Comparison of ENCODE assay signal across 8 cellular contexts in the genomic region with DNA sequence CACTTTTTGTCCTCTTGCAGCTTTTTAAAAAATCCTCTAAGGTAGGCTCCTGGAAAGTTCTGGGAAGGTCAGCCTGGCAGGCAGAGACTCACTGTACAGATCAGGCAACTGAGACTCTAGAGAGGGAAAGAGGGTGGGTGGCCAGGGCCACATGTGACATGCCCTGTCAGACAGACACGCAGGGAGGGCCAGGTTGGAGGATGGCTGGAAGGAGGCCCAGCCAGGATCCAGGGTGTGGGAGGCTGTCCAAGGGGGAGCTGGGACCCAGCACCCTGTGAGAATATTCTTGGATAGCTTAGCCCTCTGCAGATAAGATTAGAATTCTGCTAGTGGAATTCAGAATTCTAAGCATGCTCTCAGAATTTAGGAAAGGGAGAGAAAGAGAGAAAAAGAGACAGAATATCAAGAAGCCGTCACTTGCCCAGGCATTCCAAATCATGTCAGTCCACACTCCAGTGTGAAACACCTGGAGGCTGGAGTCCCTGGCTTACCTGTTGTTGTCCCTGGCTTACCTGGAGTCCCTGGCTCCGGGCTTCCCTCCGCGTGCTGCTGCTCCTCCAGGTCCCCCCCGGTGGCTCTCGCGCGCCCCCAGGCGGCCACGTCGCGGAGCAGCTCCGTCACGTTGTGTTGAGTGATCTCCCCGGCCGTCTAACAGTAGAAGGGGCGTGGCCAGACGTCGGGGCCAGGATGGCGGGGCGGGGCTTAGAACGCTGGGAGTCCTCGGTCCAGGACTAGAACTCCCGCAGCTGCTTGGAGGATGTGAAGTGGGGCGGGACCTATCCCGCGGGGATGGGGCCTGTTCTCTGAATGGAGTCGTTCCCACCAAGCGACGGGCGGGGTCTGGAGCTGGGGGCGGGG. TPM values are rescaled to one million over a fixed set of nuclear protein-coding genes. Genes with fewer than 3 reads are reported as not detected.
A peak's percentile ranks its signal among the peaks of the same experiment; 100 is the strongest.
DNase-seq lines count a peak whose midpoint lies in the region; FAIRE-seq and TF ChIP-seq lines count a peak whose summit lies in the region.

No MANE protein-coding gene starts in this region.

- intact Hi-C loops in endothelial cell of umbilical vein (cut with micrococcal nuclease): loop anchor here (1.0 kb wide), 3 partner anchors 19 to 99 kb away; partner anchors contain the start of gene PPP6R1

- H4K20me1 ChIP-seq in KMS-11 (ENCODE audit: insufficient read depth): no peaks in the 10 kb centered on the region
- H4K20me1 ChIP-seq in endothelial cell of umbilical vein (replicated peaks; ENCODE audit: control insufficient read depth, extremely low read depth, insufficient read depth, low read length): no peaks in the 10 kb centered on the region

- no TSS peak for BruUV-seq in endothelial cell of umbilical vein (replicated peaks; lab: Mats Ljungman, UMichigan)

- peak; percentile 90 for FAIRE-seq in endothelial cell of umbilical vein (lab: Jason Lieb, UNC)

- POLR2A ChIA-PET in endothelial cell of umbilical vein (lab: Charles Lee): no interaction called here

- H3K4me1 ChIP-seq in KMS-11 (ENCODE audit: low read depth, poor library complexity, severe bottlenecking): no peaks in the 10 kb centered on the region
- H3K4me1 ChIP-seq in endothelial cell of umbilical vein (ENCODE audit: control insufficient read depth, extremely low read depth, insufficient read depth, low read length): no peaks in the 10 kb centered on the region

- H2AFZ ChIP-seq in KMS-11 (ENCODE audit: low read depth): no peak overlapping the region
- no peak overlapping the region for H2AFZ ChIP-seq in endothelial cell of umbilical vein (ENCODE audit: low read depth, low read length)

- TF ChIP-seq POLR2A in endothelial cell of umbilical vein (IDR thresholded peaks at IDR 0.05; ENCODE audit: low read depth, low read length): no peak

- no peak overlapping the region for H3K9ac ChIP-seq in KMS-11
- H3K9ac ChIP-seq in endothelial cell of umbilical vein (replicated peaks; ENCODE audit: extremely low read depth, insufficient read depth, low read length): no peak overlapping the region

- no peaks in the 10 kb centered on the region for H3K36me3 ChIP-seq in KMS-11 (ENCODE audit: insufficient read depth)
- no peaks in the 10 kb centered on the region for H3K36me3 ChIP-seq in endothelial cell of umbilical vein (ENCODE audit: control insufficient read depth in 2 of 2, extremely low read depth in 1 of 2, insufficient read depth in 2 of 2, low read length in 2 of 2)

- H3K27me3 ChIP-seq in KMS-11 (ENCODE audit: insufficient read depth, low read depth): peaks cover 48% of the 10 kb centered on the region
- peaks cover 14 to 16% of the 10 kb centered on the region in 2 experiments for H3K27me3 ChIP-seq in endothelial cell of umbilical vein (ENCODE audit: control insufficient read depth in 2 of 2, insufficient read depth in 2 of 2, low read length in 2 of 2)

- in situ Hi-C loops in GM13977 (cut with MboI; ENCODE audit: low pct_unique_long_range_greater_than_20kb, low sequenced_read_pairs, unreplicated experiment): no loop called here

- DNase-seq in GM13977 (ENCODE audit: low spot score): peak; percentile 99
- DNase-seq in OCI-M2 (lab: John Stamatoyannopoulos, UW; ENCODE audit: unreplicated experiment): peak; percentile 64
- DNase-seq in activated CD8-positive, alpha-beta memory T cell treated with anti-CD3 and anti-CD28 coated beads, Interleukin-2, amount 50 U/mL, for 4 hours: peak; percentile 81
- peak; percentile 85 for DNase-seq in endothelial cell of umbilical vein (ENCODE audit: low read depth, low spot score)
- DNase-seq in myocyte (ENCODE audit: low read depth): peak; percentile 89
- DNase-seq in stimulated activated CD8-positive, alpha-beta memory T cell treated with anti-CD3 and anti-CD28 coated beads, Interleukin-7, amount 100 ng/mL, for 4 hours (ENCODE audit: low read depth in 2 of 2): peak; percentile 73
- DNase-seq in cerebellar nuclear complex (lab: John Stamatoyannopoulos, UW): no peak

- no peaks in the 10 kb centered on the region for H3K9me3 ChIP-seq in endothelial cell of umbilical vein (replicated peaks; ENCODE audit: control insufficient read depth, insufficient read depth, low read length)

- dilution Hi-C loops in endothelial cell of umbilical vein (cut with MboI; ENCODE audit: extremely low pct_ligation_motif_present, low sequenced_read_pairs): no loop called here

- no peaks in the 10 kb centered on the region for H3K79me2 ChIP-seq in KMS-11 (ENCODE audit: insufficient read depth, low read depth)
- no peaks in the 10 kb centered on the region for H3K79me2 ChIP-seq in endothelial cell of umbilical vein (ENCODE audit: control insufficient read depth, insufficient read depth, low read length)

- no peaks in the 10 kb centered on the region for H3K9me1 ChIP-seq in endothelial cell of umbilical vein (replicated peaks; ENCODE audit: control insufficient read depth, extremely low read depth, insufficient read depth, low read length)

- TF ChIP-seq CTCF in GM13977 (IDR thresholded peaks at IDR 0.05; ENCODE audit: extremely low read depth, insufficient read depth, missing control alignments) (peak; percentile 97), KMS-11 (conservative IDR thresholded peaks at IDR 0.05; ENCODE audit: low read depth, low read length) (peak; percentile 87), endothelial cell of umbilical vein (IDR thresholded peaks at IDR 0.05; ENCODE audit: extremely low read depth in 1 of 2, insufficient read depth in 1 of 2, low read depth in 1 of 2, low read length in 2 of 2) (peak; percentile 97 to 98)

- no peak overlapping the region for H3K27ac ChIP-seq in KMS-11
- H3K27ac ChIP-seq in endothelial cell of umbilical vein (ENCODE audit: insufficient read depth, low read depth, low read length): no peak overlapping the region

- H3K4me3 ChIP-seq in KMS-11 (IDR thresholded peaks at IDR 0.05; ENCODE audit: insufficient read depth, low read depth, low read length) (no peak overlapping the region), endothelial cell of umbilical vein (replicated peaks in 1 of 3; ENCODE audit: insufficient read depth in 1 of 3, low read depth in 1 of 3, low read length in 3 of 3) (no peak overlapping the region)

- CTCF ChIA-PET in endothelial cell of umbilical vein (lab: Charles Lee): interaction anchor here (0.6 to 4.6 kb wide), 27 partner anchors 9 to 486 kb away, joined by 3 to 64 read pairs (median 4); partner anchors contain the start of genes KMT5C, TMEM238 and UBE2S

- H3K4me2 ChIP-seq in KMS-11: no peak overlapping the region
- H3K4me2 ChIP-seq in endothelial cell of umbilical vein (ENCODE audit: insufficient read depth, low read length): no peak overlapping the region

RNA-seq across cellular contexts. Expression of gene TNNI3, which starts 2.8 kb away (rescaled TPM):
- total RNA-seq in endothelial cell of umbilical vein (not detected in 2 replicates), myocyte (1.5 and 1.7 TPM in 2 replicates)
- not detected in 2 replicates for polyA plus RNA-seq in endothelial cell of umbilical vein
- polyA plus RNA-seq in endothelial cell of umbilical vein (2011; cell fraction: cytosol; rRNA removed): not detected in 2 replicates
- not detected in 2 replicates for polyA plus RNA-seq in endothelial cell of umbilical vein (2011; cell fraction: nucleus; rRNA removed)
- polyA plus RNA-seq in endothelial cell of umbilical vein (2012): not detected in 2 replicates
- polyA minus RNA-seq in endothelial cell of umbilical vein: 0.57 TPM in 1 of 2 replicates, not detected in the other
- polyA minus RNA-seq in endothelial cell of umbilical vein (2011; cell fraction: cytosol; rRNA and poly(A)+ RNA removed): 1.6 TPM
- not detected in 2 replicates for polyA minus RNA-seq in endothelial cell of umbilical vein (2011; cell fraction: nucleus; rRNA and poly(A)+ RNA removed)
- 0.88 TPM for polyA plus RNA-seq in myocyte (2012)

RNA-seq across cellular contexts. Expression of gene DNAAF3, which starts 6.1 kb away (rescaled TPM):
- 0.62 TPM in 1 of 2 replicates, not detected in the other for total RNA-seq in endothelial cell of umbilical vein
- 0.56 and 0.75 TPM in 2 replicates for polyA plus RNA-seq in endothelial cell of umbilical vein
- 0.14 and 0.23 TPM in 2 replicates for polyA plus RNA-seq in endothelial cell of umbilical vein (2011; cell fraction: cytosol; rRNA removed)
- 1.4 and 1.7 TPM in 2 replicates for polyA plus RNA-seq in endothelial cell of umbilical vein (2011; cell fraction: nucleus; rRNA removed)
- 0.78 and 0.91 TPM in 2 replicates for polyA plus RNA-seq in endothelial cell of umbilical vein (2012)
- polyA minus RNA-seq in endothelial cell of umbilical vein: 0.49 and 0.66 TPM in 2 replicates
- 9.1 TPM for polyA minus RNA-seq in endothelial cell of umbilical vein (2011; cell fraction: cytosol; rRNA and poly(A)+ RNA removed)
- 0.34 TPM in 1 of 2 replicates, not detected in the other for polyA minus RNA-seq in endothelial cell of umbilical vein (2011; cell fraction: nucleus; rRNA and poly(A)+ RNA removed)
- total RNA-seq in myocyte: 0.94 and 1.4 TPM in 2 replicates
- polyA plus RNA-seq in myocyte (2012): 2.0 TPM

RNA-seq across cellular contexts. Expression of gene TNNT1, which starts 11.4 kb away (rescaled TPM):
- total RNA-seq in endothelial cell of umbilical vein: 0.51 and 0.92 TPM in 2 replicates
- 0.18 and 0.22 TPM in 2 replicates for polyA plus RNA-seq in endothelial cell of umbilical vein
- polyA plus RNA-seq in endothelial cell of umbilical vein (2011; cell fraction: cytosol; rRNA removed): 0.35 and 0.39 TPM in 2 replicates
- 0.18 TPM in 1 of 2 replicates, not detected in the other for polyA plus RNA-seq in endothelial cell of umbilical vein (2011; cell fraction: nucleus; rRNA removed)
- 0.82 and 0.91 TPM in 2 replicates for polyA plus RNA-seq in endothelial cell of umbilical vein (2012)
- 5.8 and 5.9 TPM in 2 replicates for polyA minus RNA-seq in endothelial cell of umbilical vein
- polyA minus RNA-seq in endothelial cell of umbilical vein (2011; cell fraction: cytosol; rRNA and poly(A)+ RNA removed): 8.9 TPM
- not detected in 2 replicates for polyA minus RNA-seq in endothelial cell of umbilical vein (2011; cell fraction: nucleus; rRNA and poly(A)+ RNA removed)
- 4,534 and 4,610 TPM in 2 replicates for total RNA-seq in myocyte
- 2,366 TPM for polyA plus RNA-seq in myocyte (2012)

RNA-seq across cellular contexts. Expression of gene SYT5, which starts 19.7 kb away (rescaled TPM):
- total RNA-seq in endothelial cell of umbilical vein (0.42 TPM in 1 of 2 replicates, not detected in the other), myocyte (1.4 TPM in 1 of 2 replicates, not detected in the other)
- polyA plus RNA-seq in endothelial cell of umbilical vein: not detected in 2 replicates
- not detected in 2 replicates for polyA plus RNA-seq in endothelial cell of umbilical vein (2011; cell fraction: cytosol; rRNA removed)
- polyA plus RNA-seq in endothelial cell of umbilical vein (2011; cell fraction: nucleus; rRNA removed): not detected in 2 replicates
- not detected in 2 replicates for polyA plus RNA-seq in endothelial cell of umbilical vein (2012)
- 0.10 TPM in 1 of 2 replicates, not detected in the other for polyA minus RNA-seq in endothelial cell of umbilical vein
- polyA minus RNA-seq in endothelial cell of umbilical vein (2011; cell fraction: cytosol; rRNA and poly(A)+ RNA removed): not detected
- polyA minus RNA-seq in endothelial cell of umbilical vein (2011; cell fraction: nucleus; rRNA and poly(A)+ RNA removed): not detected in 2 replicates
- polyA plus RNA-seq in myocyte (2012): 0.19 TPM

RNA-seq across cellular contexts. Expression of gene PPP1R12C, which starts 42.9 kb away (rescaled TPM):
- total RNA-seq in endothelial cell of umbilical vein: 137 and 149 TPM in 2 replicates
- polyA plus RNA-seq in endothelial cell of umbilical vein: 69.5 and 86.4 TPM in 2 replicates
- polyA plus RNA-seq in endothelial cell of umbilical vein (2011; cell fraction: cytosol; rRNA removed): 25.7 and 48.4 TPM in 2 replicates
- 435 and 453 TPM in 2 replicates for polyA plus RNA-seq in endothelial cell of umbilical vein (2011; cell fraction: nucleus; rRNA removed)
- polyA plus RNA-seq in endothelial cell of umbilical vein (2012): 78.4 and 97.9 TPM in 2 replicates
- polyA minus RNA-seq in endothelial cell of umbilical vein: 30.1 and 37.1 TPM in 2 replicates
- 17.8 TPM for polyA minus RNA-seq in endothelial cell of umbilical vein (2011; cell fraction: cytosol; rRNA and poly(A)+ RNA removed)
- 60.6 and 103 TPM in 2 replicates for polyA minus RNA-seq in endothelial cell of umbilical vein (2011; cell fraction: nucleus; rRNA and poly(A)+ RNA removed)
- 43.5 and 46.8 TPM in 2 replicates for total RNA-seq in myocyte
- polyA plus RNA-seq in myocyte (2012): 60.8 TPM

Comparison
In these comparisons a context has a peak if more than half of its experiments do, and no peak if none do; other contexts are left out.
1. DNase-seq: peak in GM13977 (single experiment), OCI-M2 (single experiment), activated CD8-positive, alpha-beta memory T cell treated with anti-CD3 and anti-CD28 coated beads, Interleukin-2, amount 50 U/mL, for 4 hours (single experiment), endothelial cell of umbilical vein (single experiment), myocyte (single experiment) and stimulated activated CD8-positive, alpha-beta memory T cell treated with anti-CD3 and anti-CD28 coated beads, Interleukin-7, amount 100 ng/mL, for 4 hours (2 of 2); none in cerebellar nuclear complex (0 of 2).
2. RNA of gene TNNT1, which starts 11.4 kb away (total RNA-seq): 4,534 to 4,610 TPM in myocyte; 0.51 to 0.92 TPM in endothelial cell of umbilical vein; every median in the first group is over 1,000 times any median in the second.
3. Peak in every context shown above with its lines, with median percentiles within 50 percentile points of each other: CTCF ChIP-seq.